In the genomic region with DNA sequence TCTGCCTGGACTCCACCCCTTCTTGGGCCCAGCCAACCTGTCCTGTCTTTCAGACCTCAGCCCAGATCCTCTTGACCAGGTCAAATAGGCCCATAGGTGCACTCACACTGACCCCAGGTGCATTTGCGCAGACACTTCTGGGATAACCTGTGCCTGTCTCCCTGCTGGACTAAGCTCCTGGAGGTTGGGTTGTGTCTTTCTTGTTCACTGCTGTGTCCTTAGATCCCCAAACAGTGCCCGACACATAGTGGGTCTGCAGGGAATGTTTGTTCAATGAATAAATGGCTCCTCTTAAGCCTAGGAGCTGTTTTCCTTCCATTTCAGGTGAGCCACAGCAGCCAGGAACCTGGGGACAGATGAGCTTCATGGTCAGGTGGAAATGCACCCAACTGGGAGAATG, we compare ENCODE assay signal across 1 cellular context.
TF ChIP-seq lines count a peak whose summit lies in the region.

No MANE protein-coding gene starts in this region.

TF ChIP-seq in K562, 482 proteins besides CTCF, POLR2A, EP300 and RAD21:
- TF ChIP-seq GATA2 (CRISPR knock-in tag; IDR thresholded peaks at IDR 0.05) (no peak), ZKSCAN1 (IDR thresholded peaks at IDR 0.05; ENCODE audit: low read depth, low read length) (peak; percentile 69; the same call in 1 of the 2 replicates)
